ENCODE assay signal across 13 cellular contexts in genomic region chr19:53849237-53849676, GRCh38. TPM values are rescaled to one million over a fixed set of nuclear protein-coding genes. Genes with fewer than 3 reads are reported as not detected.
DNase-seq lines count a peak whose midpoint lies in the region; ATAC-seq and TF ChIP-seq lines count a peak whose summit lies in the region.
"Had no signal": no experiment of that assay in that cellular context is flagged by ENCODE, and none has a peak within 500 bp of the region (broad histone marks: within the 10 kb centered on the region; RNA-seq: fewer than 3 reads in every experiment).

No MANE protein-coding gene starts in this region.

- H3K27ac Mint-ChIP-seq in Caco-2 (ENCODE audit: unreplicated experiment) (peak overlapping the region; percentile 56), immature natural killer cell (no peak overlapping the region), progenitor cell of endocrine pancreas (no peak overlapping the region)

- BruUV-seq in Caco-2 (replicated peaks; lab: Mats Ljungman, UMichigan), result no TSS peak

- POLR2A ChIA-PET in Caco-2 (lab: Charles Lee), result no interaction called here

- H3K36me3 ChIP-seq in Caco-2 (ENCODE audit: control insufficient read depth, insufficient read depth, low read length) (no peaks in the 10 kb centered on the region), parathyroid adenoma (ENCODE audit: control insufficient read depth, insufficient read depth, low read length) (no peaks in the 10 kb centered on the region)
- H3K36me3 ChIP-seq: prostate gland had no signal

- H3K9ac ChIP-seq in parathyroid adenoma, result no peak overlapping the region

- no peak overlapping the region for H2AFZ ChIP-seq in parathyroid adenoma

- peak overlapping the region; percentile 16 for H3K27ac ChIP-seq in parathyroid adenoma
- H3K27ac ChIP-seq: prostate gland had no signal

- peaks cover 14% of the 10 kb centered on the region for H3K9me3 Mint-ChIP-seq in Caco-2 (ENCODE audit: unreplicated experiment)
- peaks cover 0 to 2% (median 0%) of the 10 kb centered on the region in 6 donors for H3K9me3 Mint-ChIP-seq in immature natural killer cell
- H3K9me3 Mint-ChIP-seq in progenitor cell of endocrine pancreas (ENCODE audit: low read depth), result no peaks in the 10 kb centered on the region

- CTCF ChIA-PET in Caco-2 (lab: Charles Lee), result no interaction called here

- DNase-seq in Caco-2 (no peak), NCI-H69 (lab: John Stamatoyannopoulos, UW) (peak; percentile 16), fibroblast of peridontal ligament (ENCODE audit: extremely low read depth) (peak; percentile 82), immature natural killer cell (no peak), NCI-H1436 treated with DMSO at 0.1 percent for 48 hours (lab: John Stamatoyannopoulos, UW) (no peak), progenitor cell of endocrine pancreas (ENCODE audit: low spot score, unreplicated experiment) (no peak)
- DNase-seq: activated CD4-positive, alpha-beta T cell treated with anti-CD3 and anti-CD28 coated beads, Interleukin-2, amount 50 U/mL, for 48 hours; activated naive CD4-positive, alpha-beta T cell treated with Interleukin-2 at 50 U/mL for 16 hours; Calu3 had no signal

- no peaks in the 10 kb centered on the region for H3K79me2 ChIP-seq in parathyroid adenoma

- H3K36me3 Mint-ChIP-seq in Caco-2 (ENCODE audit: insufficient read depth, unreplicated experiment), result no peaks in the 10 kb centered on the region
- H3K36me3 Mint-ChIP-seq in immature natural killer cell, result no peaks in the 10 kb centered on the region
- H3K36me3 Mint-ChIP-seq in progenitor cell of endocrine pancreas (ENCODE audit: insufficient read depth), result no peaks in the 10 kb centered on the region

- H3K4me3 ChIP-seq in Caco-2 (ENCODE audit: low read depth, low read length), result no peak overlapping the region
- no peak overlapping the region for H3K4me3 ChIP-seq in parathyroid adenoma (ENCODE audit: low read depth, low read length)
- H3K4me3 ChIP-seq: prostate gland had no signal

- H3K4me3 Mint-ChIP-seq in Caco-2 (ENCODE audit: unreplicated experiment), result no peak overlapping the region
- no peak overlapping the region for H3K4me3 Mint-ChIP-seq in immature natural killer cell
- H3K4me3 Mint-ChIP-seq in progenitor cell of endocrine pancreas (ENCODE audit: low read depth), result no peak overlapping the region

- TF ChIP-seq CTCF in Caco-2 (IDR thresholded peaks at IDR 0.05; ENCODE audit: insufficient read depth in 1 of 2, low read depth in 1 of 2, low read length in 1 of 2, severe bottlenecking in 1 of 2, unreplicated experiment in 1 of 2) (no peak), parathyroid adenoma (IDR thresholded peaks at IDR 0.05) (no peak), progenitor cell of endocrine pancreas (IDR thresholded peaks at IDR 0.05; ENCODE audit: unreplicated experiment) (no peak)

- ATAC-seq in GM19351 (IDR thresholded peaks at IDR 0.05; ENCODE audit: unreplicated experiment), result no peak

- peak overlapping the region; percentile 22 for H3K4me2 ChIP-seq in parathyroid adenoma (ENCODE audit: low read length)

- no peaks in the 10 kb centered on the region for H3K27me3 ChIP-seq in Caco-2 (replicated peaks; ENCODE audit: control insufficient read depth, insufficient read depth, low read length)
- no peaks in the 10 kb centered on the region for H3K27me3 ChIP-seq in parathyroid adenoma (ENCODE audit: control insufficient read depth, insufficient read depth, low read length)

- intact Hi-C loops in Caco-2 (cut with micrococcal nuclease; ENCODE audit: unreplicated experiment), result no loop called here

- H3K9me3 ChIP-seq in Caco-2 (no peaks in the 10 kb centered on the region), parathyroid adenoma (ENCODE audit: control insufficient read depth, low read length) (no peaks in the 10 kb centered on the region)
- H3K9me3 ChIP-seq: prostate gland had no signal

- no peaks in the 10 kb centered on the region for H3K27me3 Mint-ChIP-seq in Caco-2 (ENCODE audit: insufficient read depth, unreplicated experiment)
- peaks cover 4 to 18% (median 6%) of the 10 kb centered on the region in 3 donors for H3K27me3 Mint-ChIP-seq in immature natural killer cell (ENCODE audit: low read depth in 3 of 3)
- H3K27me3 Mint-ChIP-seq in progenitor cell of endocrine pancreas, result peaks cover 30% of the 10 kb centered on the region

- peaks cover 12% of the 10 kb centered on the region for H3K4me1 Mint-ChIP-seq in Caco-2 (ENCODE audit: low read depth, unreplicated experiment)
- H3K4me1 Mint-ChIP-seq in immature natural killer cell, result no peaks in the 10 kb centered on the region
- H3K4me1 Mint-ChIP-seq in progenitor cell of endocrine pancreas (ENCODE audit: low read depth), result no peaks in the 10 kb centered on the region

- H3K4me1 ChIP-seq in Caco-2 (no peaks in the 10 kb centered on the region), parathyroid adenoma (no peaks in the 10 kb centered on the region)
- H3K4me1 ChIP-seq: prostate gland had no signal

RNA-seq across cellular contexts. Expression of gene MYADM, which starts 18.4 kb away (rescaled TPM):
- total RNA-seq in Caco-2 (2022) (115 and 132 TPM in 2 replicates), progenitor cell of endocrine pancreas (80.2 and 80.4 TPM in 2 replicates)
- 10 to 100 TPM; 20.1 to 40.5 (median 34.0) TPM for polyA plus RNA-seq in immature natural killer cell

RNA-seq across cellular contexts. Expression of gene NLRP12, which starts 25.1 kb away (rescaled TPM):
- total RNA-seq in Caco-2 (2022) (not detected in 2 replicates), progenitor cell of endocrine pancreas (not detected in 2 replicates)
- under 1 TPM in 2 of 3 donors, not detected in 1; 0.20 to 0.28 TPM for polyA plus RNA-seq in immature natural killer cell
- total RNA-seq: Calu3 had no signal
- polyA plus RNA-seq: keratinocyte had no signal

RNA-seq across cellular contexts. Expression of gene PRKCG, which starts 32.7 kb away (rescaled TPM):
- total RNA-seq in Caco-2 (2022), result 1.7 and 2.6 TPM in 2 replicates
- polyA plus RNA-seq in immature natural killer cell, result not detected
- total RNA-seq in progenitor cell of endocrine pancreas, result 6.5 and 8.4 TPM in 2 replicates
- polyA plus RNA-seq: keratinocyte had no signal

RNA-seq across cellular contexts. Expression of gene CACNG7, which starts 59.8 kb away (rescaled TPM):
- total RNA-seq in Caco-2 (2022), result not detected in 2 replicates
- polyA plus RNA-seq in immature natural killer cell, result not detected
- total RNA-seq in progenitor cell of endocrine pancreas, result 0.18 TPM in 1 of 2 replicates, not detected in the other
- total RNA-seq: Calu3, prostate gland had no signal
- polyA plus RNA-seq: keratinocyte had no signal

Comparison
In these comparisons a context has a peak if more than half of its experiments do, and no peak if none do; other contexts are left out.
1. DNase-seq: peak in NCI-H69 (single experiment) and fibroblast of peridontal ligament (single experiment); none in Caco-2 (0 of 2), immature natural killer cell (0 of 3), NCI-H1436 treated with DMSO at 0.1 percent for 48 hours (single experiment) and progenitor cell of endocrine pancreas (single experiment).